In the genomic region with DNA sequence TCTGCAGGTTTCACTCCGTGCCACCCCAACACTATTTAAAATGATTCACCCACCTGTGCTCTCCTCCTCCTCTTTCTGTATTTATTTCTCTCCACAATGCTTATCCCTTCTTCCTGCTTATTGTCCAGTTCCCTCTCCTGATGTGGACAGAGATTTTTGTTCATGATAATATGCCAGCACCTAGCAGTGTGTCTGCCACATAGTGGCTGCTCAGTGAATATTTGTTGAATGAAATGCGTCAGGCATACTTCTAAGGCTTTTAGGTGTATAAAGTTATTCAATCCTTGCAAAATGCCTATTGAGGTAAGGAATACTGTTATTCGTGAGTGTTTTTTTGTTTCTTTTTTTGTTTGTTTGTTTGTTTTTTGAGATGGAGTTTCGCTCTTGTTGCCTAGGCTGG, we compare ENCODE assay signal across 24 cellular contexts.
DNase-seq lines count a peak whose midpoint lies in the region; ATAC-seq, FAIRE-seq and TF ChIP-seq lines count a peak whose summit lies in the region.
"Had no signal": no experiment of that assay in that cellular context is flagged by ENCODE, and none has a peak within 500 bp of the region (broad histone marks: within the 10 kb centered on the region; RNA-seq: fewer than 3 reads in every experiment).

No MANE protein-coding gene starts in this region.

- no peak for ATAC-seq in GM21619 (IDR thresholded peaks at IDR 0.05; ENCODE audit: unreplicated experiment)
- ATAC-seq: CD8-positive, alpha-beta T cell; GM12878; Panc1 had no signal

- H3K9me3 ChIP-seq in OCI-LY7 (ENCODE audit: low read length) = no peaks in the 10 kb centered on the region
- H3K9me3 ChIP-seq: Caco-2, HAP-1 had no signal

- DNase-seq in A172 (ENCODE audit: low spot score) (peak; percentile 18), OCI-LY7 (ENCODE audit: low spot score) (no peak), choroid plexus epithelial cell (ENCODE audit: low read depth) (no peak), GM12891 (ENCODE audit: insufficient read length, low spot score) (no peak)
- no peak for DNase-seq in stimulated activated CD4-positive, alpha-beta T cell treated with anti-CD3 and anti-CD28 coated beads, Interleukin-12 subunit alpha, Interleukin-12 subunit beta, amount 100 ng/mL, for 4 hours
- DNase-seq: C1 segment of cervical spinal cord; Caco-2; CD8-positive, alpha-beta T cell; GDM1; GOT3; NCI-H1092; NCI-H1417 treated with DMSO at 0.1 percent for 48 hours; NCI-H1694 treated with DMSO at 0.1 percent for 48 hours; NCI-H2107; NCI-H524; NCI-H748 treated with DMSO at 0.1 percent for 48 hours; SHP77 had no signal

- peaks cover 8% of the 10 kb centered on the region for H3K4me1 ChIP-seq in OCI-LY7 (ENCODE audit: insufficient read depth, low read length, poor library complexity, severe bottlenecking)
- H3K4me1 ChIP-seq: Caco-2 had no signal

- H4K20me1 ChIP-seq in OCI-LY7 (ENCODE audit: insufficient read depth, low read length) = no peaks in the 10 kb centered on the region

- FAIRE-seq in G401.6 (lab: Jason Lieb, UNC) (peak; percentile 96), GM12891 (lab: Jason Lieb, UNC) (no peak)
- FAIRE-seq: GM12878 had no signal

- CTCF ChIA-PET in OCI-LY7 (lab: Charles Lee; ENCODE audit: unreplicated experiment) = no interaction called here

- no peak for TF ChIP-seq POLR2A in GM12891 (IDR thresholded peaks at IDR 0.05; ENCODE audit: low read depth, low read length)

- no peak overlapping the region for H3K4me2 ChIP-seq in OCI-LY7 (ENCODE audit: low read length)
- H3K4me2 ChIP-seq: KMS-11 had no signal

- H3K4me3 ChIP-seq in OCI-LY7 (ENCODE audit: low read depth, low read length, poor library complexity, severe bottlenecking) = no peak overlapping the region
- no peak overlapping the region for H3K4me3 ChIP-seq in choroid plexus epithelial cell (ENCODE audit: low read depth, low read length)
- H3K4me3 ChIP-seq: GM12878, HAP-1 had no signal

- no peak overlapping the region for H3K27ac ChIP-seq in OCI-LY7 (ENCODE audit: low read depth, low read length, poor library complexity, severe bottlenecking)
- H3K27ac ChIP-seq: KMS-11, RWPE1 had no signal

- no peak overlapping the region for H2AFZ ChIP-seq in OCI-LY7 (ENCODE audit: low read length)

- H3K36me3 ChIP-seq in OCI-LY7 (ENCODE audit: insufficient read depth, low read length) = no peaks in the 10 kb centered on the region
- H3K36me3 ChIP-seq: HAP-1 had no signal

- no peaks in the 10 kb centered on the region for H3K79me2 ChIP-seq in OCI-LY7 (ENCODE audit: insufficient read depth, low read depth, low read length)

- intact Hi-C loops in OCI-LY7 (cut with micrococcal nuclease; ENCODE audit: unreplicated experiment) = no loop called here

- 0 out of 2 replicates have a peak, but pooled peaks have one; percentile 22 for TF ChIP-seq CTCF in OCI-LY7 (conservative IDR thresholded peaks at IDR 0.05; ENCODE audit: low read length)
- peak; percentile 6 for TF ChIP-seq CTCF in choroid plexus epithelial cell (conservative IDR thresholded peaks at IDR 0.05; ENCODE audit: low read depth, low read length)

- H3K9me2 ChIP-seq in OCI-LY7 (ENCODE audit: insufficient read depth, low read length) = no peaks in the 10 kb centered on the region

- POLR2A ChIA-PET in OCI-LY7 (lab: Charles Lee) = no interaction called here

- no TSS peak for BruUV-seq in OCI-LY7 (replicated peaks; lab: Mats Ljungman, UMichigan)

TF ChIP-seq in GM12891, 5 proteins besides CTCF, POLR2A, EP300 and RAD21:
- TF ChIP-seq TAF1 (IDR thresholded peaks at IDR 0.05; ENCODE audit: low read depth, low read length) = no peak
